In the genomic region with DNA sequence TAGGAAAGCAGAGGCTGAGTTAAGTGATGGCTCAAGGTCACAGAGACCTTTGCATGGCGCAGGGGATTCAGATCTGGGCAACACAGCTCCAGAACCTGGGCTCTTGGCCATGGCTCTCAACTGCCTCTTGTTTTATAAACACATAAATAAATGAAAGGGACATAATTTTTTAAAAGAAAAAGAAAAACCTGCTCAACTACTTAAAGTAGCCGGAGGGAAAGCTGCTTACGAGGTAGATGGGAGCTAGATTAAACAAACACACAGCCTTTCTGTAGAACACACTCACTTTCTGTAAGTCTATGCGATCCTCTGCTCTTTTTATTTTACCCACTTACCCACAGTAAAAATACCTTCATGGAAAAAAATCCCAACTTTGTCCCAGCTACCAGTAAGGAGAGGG, we compare ENCODE assay signal across 17 cellular contexts.
DNase-seq lines count a peak whose midpoint lies in the region; ATAC-seq and TF ChIP-seq lines count a peak whose summit lies in the region.
"Had no signal": no experiment of that assay in that cellular context is flagged by ENCODE, and none has a peak within 500 bp of the region (broad histone marks: within the 10 kb centered on the region; RNA-seq: fewer than 3 reads in every experiment).

No MANE protein-coding gene starts in this region.

- H3K4me1 ChIP-seq in CD4-positive, alpha-beta memory T cell (ENCODE audit: insufficient read depth, low read length), result peaks cover 100% of the 10 kb centered on the region
- H3K4me1 ChIP-seq in Peyer's patch, result peaks cover 0 to 36% (median 2%) of the 10 kb centered on the region in 4 donors
- H3K4me1 ChIP-seq in effector memory CD4-positive, alpha-beta T cell (ENCODE audit: control insufficient read depth, insufficient read depth, low read length, poor library complexity, severe bottlenecking), result peaks cover 50% of the 10 kb centered on the region
- H3K4me1 ChIP-seq in smooth muscle cell (ENCODE audit: low read depth), result peaks cover 7% of the 10 kb centered on the region

- CTCF ChIA-PET in CD4-positive, alpha-beta memory T cell (lab: Charles Lee; ENCODE audit: partially characterized antibody), result interaction anchor here (1.7 to 2.4 kb wide), 3 partner anchors 13 to 17 kb away, joined by 4 to 8 read pairs (median 5); no protein-coding TSS in a partner anchor
- CTCF ChIA-PET in HEK293T (lab: Yijun Ruan, JAX), result no interaction called here

- H3K27ac Mint-ChIP-seq in CD4-positive, alpha-beta memory T cell, result peak overlapping the region; percentile 33 to 99 (median 95)
- H3K27ac Mint-ChIP-seq: progenitor cell of endocrine pancreas had no signal

- intact Hi-C loops in CD4-positive, alpha-beta memory T cell (cut with micrococcal nuclease), result no loop called here

- no peaks in the 10 kb centered on the region for H3F3A ChIP-seq in smooth muscle cell (ENCODE audit: low read depth)

- H3K27me3 ChIP-seq in CD4-positive, alpha-beta memory T cell (ENCODE audit: insufficient read depth, low read length), result no peaks in the 10 kb centered on the region
- H3K27me3 ChIP-seq in Peyer's patch, result no peaks in the 10 kb centered on the region
- no peaks in the 10 kb centered on the region for H3K27me3 ChIP-seq in effector memory CD4-positive, alpha-beta T cell (replicated peaks; ENCODE audit: control insufficient read depth, insufficient read depth, low read length, poor library complexity, severe bottlenecking)
- H3K27me3 ChIP-seq in smooth muscle cell (ENCODE audit: low read depth), result no peaks in the 10 kb centered on the region

- peaks cover 16 to 19% of the 10 kb centered on the region in 2 donors for H3K36me3 Mint-ChIP-seq in CD4-positive, alpha-beta memory T cell

- 84% methylated on average over 4 of the region's 4 CpGs for WGBS in smooth muscle cell (ENCODE audit: low lambda C conversion rate)

- no peak for ATAC-seq in HG03159 (IDR thresholded peaks at IDR 0.05; ENCODE audit: unreplicated experiment)
- ATAC-seq: left colon had no signal

- DNase-seq in CD4-positive, alpha-beta memory T cell, result no peak
- no peak for DNase-seq in Peyer's patch
- DNase-seq in effector memory CD4-positive, alpha-beta T cell, result no peak
- no peak for DNase-seq in smooth muscle cell (lab: John Stamatoyannopoulos, UW; ENCODE audit: unreplicated experiment)
- DNase-seq in iPS-NIHi7 (ENCODE audit: extremely low spot score), result no peak
- no peak for DNase-seq in HEK293T (ENCODE audit: extremely low spot score)
- DNase-seq: dermis blood vessel endothelial cell, DND-41, KBM-7, left colon, NCI-H1105 treated with DMSO at 0.1 percent for 48 hours, NCI-H2171, T-helper 1 cell had no signal

- H3K27me3 Mint-ChIP-seq in CD4-positive, alpha-beta memory T cell, result no peaks in the 10 kb centered on the region
- H3K27me3 Mint-ChIP-seq: progenitor cell of endocrine pancreas had no signal

- peaks cover 0 to 3% (median 0%) of the 10 kb centered on the region in 8 donors for H3K9me3 Mint-ChIP-seq in CD4-positive, alpha-beta memory T cell

- no peak overlapping the region for H2AFZ ChIP-seq in smooth muscle cell (ENCODE audit: low read depth)

- no peaks in the 10 kb centered on the region for H4K20me1 ChIP-seq in smooth muscle cell (ENCODE audit: low read depth)

- H3K27ac ChIP-seq in CD4-positive, alpha-beta memory T cell (ENCODE audit: low read depth, low read length), result peak overlapping the region; percentile 36
- peak overlapping the region; percentile 57 to 73 (median 72) for H3K27ac ChIP-seq in Peyer's patch
- peak overlapping the region; percentile 76 for H3K27ac ChIP-seq in effector memory CD4-positive, alpha-beta T cell (ENCODE audit: insufficient read depth, low read length, poor library complexity, severe bottlenecking)
- peak overlapping the region; percentile 83 for H3K27ac ChIP-seq in smooth muscle cell (ENCODE audit: low read depth)
- H3K27ac ChIP-seq: RWPE1 had no signal

- H3K4me1 Mint-ChIP-seq in CD4-positive, alpha-beta memory T cell, result peaks cover 78 to 97% (median 93%) of the 10 kb centered on the region in 4 donors

- peaks cover 32% of the 10 kb centered on the region for H3K79me2 ChIP-seq in smooth muscle cell (ENCODE audit: low read depth)

- H3K4me2 ChIP-seq in smooth muscle cell, result peak overlapping the region; percentile 6

- no peak for TF ChIP-seq POLR2A in Peyer's patch (IDR thresholded peaks at IDR 0.05)

- TF ChIP-seq CTCF in Peyer's patch (IDR thresholded peaks at IDR 0.05), result no peak
- TF ChIP-seq CTCF in smooth muscle cell (IDR thresholded peaks at IDR 0.05; ENCODE audit: borderline replicate concordance, insufficient read depth, poor library complexity, severe bottlenecking), result no peak

- no peaks in the 10 kb centered on the region for H3K9me3 ChIP-seq in CD4-positive, alpha-beta memory T cell (ENCODE audit: control insufficient read depth in 1 of 2, low read length in 2 of 2)
- H3K9me3 ChIP-seq in Peyer's patch (no peaks in the 10 kb centered on the region), smooth muscle cell (replicated peaks; ENCODE audit: low read depth) (no peaks in the 10 kb centered on the region)
- H3K9me3 ChIP-seq in effector memory CD4-positive, alpha-beta T cell (ENCODE audit: control insufficient read depth, low read length), result no peaks in the 10 kb centered on the region

- POLR2A ChIA-PET in CD4-positive, alpha-beta memory T cell (lab: Charles Lee; ENCODE audit: partially characterized antibody), result interaction anchor here (1.2 to 30.6 kb wide), 5 partner anchors 20 to 64 kb away, joined by 3 to 895 read pairs (median 13); no protein-coding TSS in a partner anchor
- POLR2A ChIA-PET in HEK293T (lab: Yijun Ruan, JAX), result no interaction called here

- peak overlapping the region; percentile 2 for H3K9ac ChIP-seq in smooth muscle cell (ENCODE audit: low read depth)

- peak overlapping the region in 4 of 8 donors; percentile 13 to 86 (median 49) for H3K4me3 Mint-ChIP-seq in CD4-positive, alpha-beta memory T cell
- H3K4me3 Mint-ChIP-seq: activated T-helper 1 cell treated with anti-CD3 and anti-CD28 coated beads, Interleukin-12 subunit alpha, Interleukin-12 subunit beta, Interleukin-2, Interleukin-4 antibody, amounts not matched to agents 30 ng/mL and 10 ng/mL and 1 ng/mL, durations not matched to agents 14 hours and 24 hours and 36 hours had no signal

- no peaks in the 10 kb centered on the region for H3K36me3 ChIP-seq in CD4-positive, alpha-beta memory T cell (ENCODE audit: insufficient read depth, low read length)
- H3K36me3 ChIP-seq in Peyer's patch, result no peaks in the 10 kb centered on the region
- no peaks in the 10 kb centered on the region for H3K36me3 ChIP-seq in effector memory CD4-positive, alpha-beta T cell (ENCODE audit: control insufficient read depth, insufficient read depth, low read length)
- no peaks in the 10 kb centered on the region for H3K36me3 ChIP-seq in smooth muscle cell (ENCODE audit: low read depth)

- H3K4me3 ChIP-seq in CD4-positive, alpha-beta memory T cell (ENCODE audit: low read length in 2 of 2), result no peak overlapping the region
- H3K4me3 ChIP-seq in Peyer's patch, result no peak overlapping the region
- H3K4me3 ChIP-seq in effector memory CD4-positive, alpha-beta T cell (ENCODE audit: insufficient read depth, low read depth, low read length, poor library complexity, severe bottlenecking), result no peak overlapping the region
- no peak overlapping the region for H3K4me3 ChIP-seq in smooth muscle cell

TF ChIP-seq in HEK293T, 16 proteins besides CTCF, POLR2A, EP300 and RAD21:
- TF ChIP-seq SUZ12 (IDR thresholded peaks at IDR 0.05) (no peak), BHLHE40 (IDR thresholded peaks at IDR 0.05; ENCODE audit: borderline replicate concordance) (no peak), SP1 (IDR thresholded peaks at IDR 0.05) (no peak), LEF1 (IDR thresholded peaks at IDR 0.05; ENCODE audit: borderline replicate concordance) (no peak)
TF ChIP-seq in HEK293T: peak in this region for 0.
